In the genomic region with DNA sequence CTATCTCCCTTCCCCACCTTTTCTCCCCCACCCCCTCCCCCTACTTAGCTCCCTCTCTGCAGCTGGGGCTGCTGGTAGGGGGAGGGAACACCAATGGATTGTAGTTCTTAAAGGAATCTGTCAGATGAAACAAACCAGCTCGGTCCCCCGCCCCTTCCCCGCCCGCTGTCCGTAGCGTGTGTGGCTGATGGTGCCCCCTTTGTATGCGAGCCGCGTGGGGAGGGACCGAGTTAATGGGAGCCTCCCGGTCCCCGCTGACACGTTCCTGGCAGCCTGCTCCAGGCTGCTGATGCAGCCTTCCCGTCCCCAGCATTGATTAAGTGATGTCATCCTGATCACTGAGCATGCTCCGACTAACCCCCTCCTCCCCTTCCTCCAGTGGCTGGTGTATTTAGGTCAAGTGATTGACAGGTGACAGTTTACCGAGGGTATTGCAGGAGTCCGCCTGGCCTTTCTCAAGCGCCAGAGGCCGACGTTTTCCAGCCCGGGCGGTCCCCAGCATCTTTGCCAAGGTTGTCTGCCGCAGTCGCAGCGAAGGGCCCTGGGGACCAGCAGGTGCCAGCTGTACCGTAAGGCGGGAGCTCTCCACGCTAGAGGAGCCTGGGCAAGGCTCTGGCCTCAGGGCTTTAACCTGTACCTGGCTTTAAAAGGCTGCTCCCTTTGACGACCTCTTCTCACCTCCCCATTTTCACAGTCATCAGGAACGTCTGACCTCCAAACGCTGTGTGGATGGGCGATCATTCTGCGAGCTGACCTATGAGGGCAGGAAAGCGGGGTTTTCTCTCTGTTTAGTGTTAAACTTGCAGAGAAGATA, we compare ENCODE assay signal across 8 cellular contexts. TPM values are rescaled to one million over a fixed set of nuclear protein-coding genes. Genes with fewer than 3 reads are reported as not detected.
DNase-seq lines count a peak whose midpoint lies in the region; ATAC-seq lines count a peak whose summit lies in the region.

No MANE protein-coding gene starts in this region.

- H3K27ac Mint-ChIP-seq in activated naive CD8-positive, alpha-beta T cell treated with anti-CD3 and anti-CD28 coated beads, Interleukin-2, amount 10 ng/mL, durations not matched to agents 7 days and 5 days = peak overlapping the region; percentile 35

- peaks cover 6% of the 10 kb centered on the region for H3K36me3 Mint-ChIP-seq in activated naive CD8-positive, alpha-beta T cell treated with anti-CD3 and anti-CD28 coated beads, Interleukin-2, amount 10 ng/mL, durations not matched to agents 7 days and 5 days

- H4K20me1 ChIP-seq in BLaER1 = peaks cover 5% of the 10 kb centered on the region; the same call in 1 of the 2 replicates

- peaks cover 6% of the 10 kb centered on the region for H3K9me3 Mint-ChIP-seq in activated naive CD8-positive, alpha-beta T cell treated with anti-CD3 and anti-CD28 coated beads, Interleukin-2, amount 10 ng/mL, durations not matched to agents 7 days and 5 days

- H3K9me3 ChIP-seq in BLaER1 = peaks cover 9% of the 10 kb centered on the region
- peaks cover 21% of the 10 kb centered on the region for H3K9me3 ChIP-seq in NT2/D1 (ENCODE audit: insufficient read depth, low read length)

- no peak overlapping the region for H3K27ac ChIP-seq in BLaER1

- H3K36me3 ChIP-seq in BLaER1 (no peaks in the 10 kb centered on the region; the same call in 1 of the 2 replicates), NT2/D1 (ENCODE audit: insufficient read depth, insufficient read length, low read length) (no peaks in the 10 kb centered on the region)

- POLR2A ChIA-PET in activated naive CD8-positive, alpha-beta T cell treated with anti-CD3 and anti-CD28 coated beads, Interleukin-2, amount 10 ng/mL, durations not matched to agents 7 days and 5 days (lab: Charles Lee) = interaction anchor here (1.3 kb wide), 1 partner anchor 231 kb away, joined by 4 read pairs; no protein-coding TSS in a partner anchor

- H3K4me3 Mint-ChIP-seq in activated naive CD8-positive, alpha-beta T cell treated with anti-CD3 and anti-CD28 coated beads, Interleukin-2, amount 10 ng/mL, durations not matched to agents 7 days and 5 days = peak overlapping the region; percentile 87

- H3K27me3 ChIP-seq in BLaER1 = peaks cover 27% of the 10 kb centered on the region
- no peaks in the 10 kb centered on the region for H3K27me3 ChIP-seq in NT2/D1 (ENCODE audit: insufficient read depth, insufficient read length)

- H3K4me2 ChIP-seq in BLaER1 = peak overlapping the region; percentile 95

- ATAC-seq in HG02798 (IDR thresholded peaks at IDR 0.05; ENCODE audit: poor library complexity, unreplicated experiment) = peak; percentile 21
- ATAC-seq in activated naive CD8-positive, alpha-beta T cell treated with anti-CD3 and anti-CD28 coated beads, Interleukin-2, amount 10 ng/mL, durations not matched to agents 7 days and 5 days (ENCODE audit: low read depth) = peak; percentile 13
- ATAC-seq in GM19328 (IDR thresholded peaks at IDR 0.05; ENCODE audit: unreplicated experiment) = no peak

- H3K4me3 ChIP-seq in BLaER1 (peak overlapping the region; percentile 70), NT2/D1 (ENCODE audit: insufficient read length, low read depth) (peak overlapping the region; percentile 80)

- peaks cover 7% of the 10 kb centered on the region for H3K4me1 Mint-ChIP-seq in activated naive CD8-positive, alpha-beta T cell treated with anti-CD3 and anti-CD28 coated beads, Interleukin-2, amount 10 ng/mL, durations not matched to agents 7 days and 5 days

- H3K9ac ChIP-seq in BLaER1 = no peak overlapping the region
- peak overlapping the region; percentile 90 for H3K9ac ChIP-seq in NT2/D1 (ENCODE audit: insufficient read length, low read depth)

- H3K4me1 ChIP-seq in BLaER1 (peaks cover 11% of the 10 kb centered on the region), NT2/D1 (ENCODE audit: insufficient read depth, insufficient read length) (peaks cover 3% of the 10 kb centered on the region)

- DNase-seq in NT2/D1 (ENCODE audit: low read depth, low spot score) (peak; percentile 87), kidney tubule cell (ENCODE audit: low spot score) (peak; percentile 72), epidermal melanocyte (ENCODE audit: insufficient read length, low spot score) (no peak)
- peak; percentile 41 for DNase-seq in activated naive CD8-positive, alpha-beta T cell treated with anti-CD3 and anti-CD28 coated beads, Interleukin-2, amount 10 ng/mL, durations not matched to agents 7 days and 5 days
- DNase-seq in stimulated activated CD4-positive, alpha-beta T cell treated with anti-CD3 and anti-CD28 coated beads, Interleukin-4, amount 100 ng/mL, for 4 hours = peak; percentile 21 to 51

- H3K27me3 Mint-ChIP-seq in activated naive CD8-positive, alpha-beta T cell treated with anti-CD3 and anti-CD28 coated beads, Interleukin-2, amount 10 ng/mL, durations not matched to agents 7 days and 5 days = peaks cover 12% of the 10 kb centered on the region

RNA-seq across cellular contexts. Expression of a gene that starts 1.8 kb away (rescaled TPM):
- total RNA-seq in activated naive CD8-positive, alpha-beta T cell treated with anti-CD3 and anti-CD28 coated beads, Interleukin-2, amount 10 ng/mL, durations not matched to agents 7 days and 5 days = 10 to 100 TPM; 13.3 to 14.2 TPM
